In the genomic region with DNA sequence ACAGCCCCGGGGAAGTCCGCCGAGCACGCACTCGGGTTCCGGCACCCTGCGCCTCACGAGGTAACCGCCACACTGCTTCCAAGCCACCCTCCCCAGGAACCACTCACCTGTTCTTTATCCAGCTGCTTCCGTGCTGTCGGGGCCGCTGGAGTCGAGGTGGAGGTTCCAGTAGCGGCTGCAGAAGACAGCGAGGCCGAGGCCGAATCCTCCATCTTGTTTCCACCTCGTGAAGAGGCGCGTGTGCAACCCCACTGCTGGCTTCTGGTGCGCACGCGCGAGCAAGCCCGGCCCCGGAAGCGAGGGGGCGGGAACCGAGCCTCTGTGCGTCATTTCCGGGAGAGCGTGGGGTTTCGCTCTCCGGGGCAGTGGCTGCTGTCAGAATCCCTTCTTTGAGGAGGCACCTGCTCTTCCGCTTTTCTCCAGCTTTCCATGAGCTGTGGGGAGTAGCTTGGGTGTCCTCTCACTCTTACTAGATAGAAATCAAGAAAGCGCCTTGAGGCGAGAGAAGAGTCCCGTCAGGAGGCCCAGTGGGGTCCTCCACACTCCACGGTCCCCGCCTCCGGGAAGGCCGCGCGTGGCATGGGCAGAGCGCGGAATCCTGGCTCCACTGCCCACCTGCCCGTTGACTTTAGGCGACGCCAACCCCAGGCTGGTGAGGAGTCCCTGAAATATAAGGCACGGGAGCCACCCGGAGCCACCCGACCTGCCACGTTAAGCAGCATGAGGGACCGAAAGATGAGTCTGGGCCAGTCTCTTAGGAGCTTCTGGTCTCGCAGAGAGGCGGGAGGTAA, we compare ENCODE assay signal across 8 cellular contexts. TPM values are rescaled to one million over a fixed set of nuclear protein-coding genes. Genes with fewer than 3 reads are reported as not detected.
DNase-seq lines count a peak whose midpoint lies in the region; ATAC-seq and TF ChIP-seq lines count a peak whose summit lies in the region.

Gene RSL1D1, minus strand, starts transcription at position 242 of the 791 bp plus-strand sequence. Its CDS starts 30 bp downstream, at position 212.

- no peaks in the 10 kb centered on the region for H3K27me3 Mint-ChIP-seq in T-cell

- TF ChIP-seq POLR2A in heart left ventricle (IDR thresholded peaks at IDR 0.05) (peak in 1 of 2 donors; percentile 88), upper lobe of left lung (IDR thresholded peaks at IDR 0.05) (peak; percentile 51 to 91 (median 74))

- H3K4me3 ChIP-seq in heart left ventricle (peak within 1 kb of the TSS; percentile 59 to 98 (median 77)), upper lobe of left lung (peak within 1 kb of the TSS; percentile 76 to 99 (median 96))

- H3K4me3 Mint-ChIP-seq in T-cell: peak within 1 kb of the TSS; percentile 97 to 100 (median 99)

- H3K9me3 ChIP-seq in heart left ventricle (no peaks in the 10 kb centered on the region), upper lobe of left lung (no peaks in the 10 kb centered on the region)

- in situ Hi-C loops in GM13977 (cut with MboI; ENCODE audit: low pct_unique_long_range_greater_than_20kb, low sequenced_read_pairs, unreplicated experiment): loop anchor here (25.0 kb wide), 1 partner anchor 211 kb away; no protein-coding TSS in a partner anchor

- POLR2A ChIA-PET in T-cell (lab: Charles Lee): interaction anchor here (0.5 to 0.9 kb wide), 5 partner anchors 13 to 67 kb away, joined by 3 to 11 read pairs (median 4); no protein-coding TSS in a partner anchor

- peaks cover 56 to 72% (median 62%) of the 10 kb centered on the region in 3 donors for H3K4me1 Mint-ChIP-seq in T-cell

- intact Hi-C loops in heart left ventricle (cut with DNase I) (loop anchor here in 4 of 10 donors (2.0 to 10.0 kb wide), 7 partner anchors 54 to 213 kb away; partner anchors contain the start of genes GSPT1 (in 2 of the 4), ZC3H7A (in 2 of the 4) and TXNDC11 (in 1 of the 4)), posterior vena cava (cut with DNase I) (no loop called here)

- whole genome bisulfite sequencing in adipose tissue, 3 donors: 0% methylated on average over 56 of the region's 56 CpGs
- 0 to 2% (median 1%) methylated on average over 23 to 56 of the region's 56 CpGs for WGBS in heart left ventricle, 4 donors
- WGBS in upper lobe of left lung, 2 donors: 0% methylated on average over 22 to 46 of the region's 56 CpGs

- peaks cover 6% of the 10 kb centered on the region for H3K36me3 Mint-ChIP-seq in T-cell

- no peak within 1 kb of the TSS for H3K27ac ChIP-seq in adipose tissue (ENCODE audit: low read depth, low read length)
- peak within 1 kb of the TSS; percentile 49 to 89 (median 86) for H3K27ac ChIP-seq in heart left ventricle
- peak within 1 kb of the TSS; percentile 85 to 91 (median 91) for H3K27ac ChIP-seq in upper lobe of left lung

- CTCF ChIA-PET in T-cell (lab: Charles Lee): interaction anchor here (0.6 to 1.1 kb wide), 3 partner anchors 64 to 898 kb away, joined by 3 read pairs; partner anchors contain the start of gene GSPT1 (in 1 of the 2)

- no peak for TF ChIP-seq EP300 in upper lobe of left lung (IDR thresholded peaks at IDR 0.05)

- H3K9me3 Mint-ChIP-seq in T-cell: no peaks in the 10 kb centered on the region

- peak; percentile 96 for DNase-seq in GM13977 (ENCODE audit: low spot score)
- peak; percentile 96 for DNase-seq in NCI-H146 (lab: John Stamatoyannopoulos, UW)
- DNase-seq in T-cell: peak; percentile 79 to 98 (median 90)
- DNase-seq in heart left ventricle: peak; percentile 92 to 95 (median 93)
- DNase-seq in posterior vena cava (ENCODE audit: low spot score): peak; percentile 98
- DNase-seq in upper lobe of left lung: peak; percentile 86 to 98

- ATAC-seq in HG02870 (IDR thresholded peaks at IDR 0.05; ENCODE audit: unreplicated experiment) (peak; percentile 79), T-cell (replicated peaks in 1 of 4) (peak; percentile 86 to 93 (median 88)), heart left ventricle (peak; percentile 97 to 99 (median 98)), upper lobe of left lung (ENCODE audit: low FRiP score in 2 of 2) (peak; percentile 96 to 99)

- no peak for TF ChIP-seq CTCF in GM13977 (IDR thresholded peaks at IDR 0.05; ENCODE audit: extremely low read depth, insufficient read depth, missing control alignments)
- no peak for TF ChIP-seq CTCF in heart left ventricle (IDR thresholded peaks at IDR 0.05)
- TF ChIP-seq CTCF in upper lobe of left lung (IDR thresholded peaks at IDR 0.05): peak in 1 of 6 experiments; percentile 6

- no peaks in the 10 kb centered on the region for H3K27me3 ChIP-seq in heart left ventricle
- H3K27me3 ChIP-seq in upper lobe of left lung: no peaks in the 10 kb centered on the region

- H3K27ac Mint-ChIP-seq in T-cell: peak within 1 kb of the TSS; percentile 92 to 93

- peaks cover 2 to 50% (median 33%) of the 10 kb centered on the region in 12 donors for H3K4me1 ChIP-seq in heart left ventricle
- peaks cover 35 to 56% (median 38%) of the 10 kb centered on the region in 4 donors for H3K4me1 ChIP-seq in upper lobe of left lung

- peaks cover 0 to 43% (median 30%) of the 10 kb centered on the region in 9 donors for H3K36me3 ChIP-seq in heart left ventricle
- H3K36me3 ChIP-seq in upper lobe of left lung: peaks cover 7 to 29% (median 13%) of the 10 kb centered on the region in 4 donors

RNA-seq across cellular contexts. Expression of gene RSL1D1, which starts in this region (rescaled TPM):
- total RNA-seq in T-cell (100 to 1,000 TPM; 165 to 205 (median 180) TPM), heart left ventricle (100 to 1,000 TPM in 3 of 9 donors, 10 to 100 TPM in 6; 81.4 to 125 (median 92.3) TPM), posterior vena cava (10 to 100 TPM; 93.4 to 95.1 TPM), upper lobe of left lung (100 to 1,000 TPM in 4 of 6 donors, 10 to 100 TPM in 2; 77.8 to 121 (median 108) TPM)
- polyA plus RNA-seq in adipose tissue (100 to 1,000 TPM in 2 of 3 donors, 10 to 100 TPM in 1; 78.8 to 147 (median 103) TPM), heart left ventricle (10 to 100 TPM; 38.3 to 88.1 TPM)
